Comparison of ENCODE assay signal across 8 cellular contexts in the genomic region with DNA sequence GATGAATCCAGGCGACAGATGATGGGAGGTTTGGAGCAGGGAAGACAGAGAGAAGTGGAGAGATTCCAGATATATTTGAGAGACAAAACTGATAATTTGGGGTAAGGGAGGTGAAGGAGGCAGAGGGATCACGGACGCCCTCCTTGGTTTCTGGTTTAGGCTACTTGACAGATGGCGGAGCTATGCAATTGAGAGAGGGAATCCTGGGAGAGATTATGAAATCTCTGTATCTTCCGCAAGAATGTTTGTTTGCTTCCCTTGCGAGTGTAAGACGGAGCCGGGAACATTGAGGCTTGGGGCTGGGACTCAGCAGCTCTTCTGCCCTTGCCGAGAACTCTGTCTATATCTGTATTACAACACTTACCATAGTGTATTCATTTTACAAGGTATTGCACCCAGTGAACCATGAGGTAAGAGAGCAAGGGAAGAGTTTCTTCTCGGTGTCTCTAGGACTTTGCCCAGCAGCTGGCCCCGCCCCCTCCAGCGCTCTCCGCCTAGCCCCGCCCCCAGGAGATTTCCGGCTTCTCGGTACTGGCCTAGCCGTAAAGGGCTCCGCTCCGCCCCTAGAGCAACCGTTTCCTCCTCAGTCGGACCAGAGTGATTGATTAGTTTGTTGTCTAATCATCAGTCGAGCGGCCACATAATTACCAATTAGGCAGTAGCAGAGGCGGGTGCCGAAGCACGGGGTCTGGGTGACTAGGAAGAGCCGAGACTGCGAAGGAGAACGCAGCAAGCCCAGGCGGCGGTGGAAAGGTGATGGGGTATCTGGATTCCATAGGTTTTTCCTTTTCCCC. TPM values are rescaled to one million over a fixed set of nuclear protein-coding genes. Genes with fewer than 3 reads are reported as not detected.
DNase-seq lines count a peak whose midpoint lies in the region; ATAC-seq and TF ChIP-seq lines count a peak whose summit lies in the region.

A gene with protein sequence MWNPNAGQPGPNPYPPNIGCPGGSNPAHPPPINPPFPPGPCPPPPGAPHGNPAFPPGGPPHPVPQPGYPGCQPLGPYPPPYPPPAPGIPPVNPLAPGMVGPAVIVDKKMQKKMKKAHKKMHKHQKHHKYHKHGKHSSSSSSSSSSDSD (plus strand): TSS at position 695 of the 794 bp plus-strand sequence. CDS start 981 bp downstream, outside the sequence.

- peak within 1 kb of the TSS; percentile 87 for H3K27ac ChIP-seq in CD4-positive, CD25-positive, alpha-beta regulatory T cell (ENCODE audit: insufficient read depth, low read length, poor library complexity, severe bottlenecking)
- peak within 1 kb of the TSS; percentile 72 to 98 (median 93) for H3K27ac ChIP-seq in dorsolateral prefrontal cortex
- peak within 1 kb of the TSS; percentile 83 to 96 (median 88) for H3K27ac ChIP-seq in right lobe of liver

- peaks cover 4 to 47% (median 32%) of the 10 kb centered on the region in 4 donors for H3K4me1 Mint-ChIP-seq in CD4-positive, CD25-positive, alpha-beta regulatory T cell
- peaks cover 37% of the 10 kb centered on the region for H3K4me1 Mint-ChIP-seq in activated CD4-positive, alpha-beta memory T cell treated with anti-CD3 and anti-CD28 coated beads for 36 hours (ENCODE audit: low read depth)

- TF ChIP-seq POLR2A in right lobe of liver (IDR thresholded peaks at IDR 0.05): peak; percentile 94

- H3K36me3 ChIP-seq in CD4-positive, CD25-positive, alpha-beta regulatory T cell (ENCODE audit: control insufficient read depth, insufficient read depth, low read length): peaks cover 21% of the 10 kb centered on the region
- H3K36me3 ChIP-seq in right lobe of liver: peaks cover 0 to 9% (median 1%) of the 10 kb centered on the region in 4 donors

- peak within 1 kb of the TSS; percentile 97 to 100 (median 98) for H3K4me3 Mint-ChIP-seq in CD4-positive, CD25-positive, alpha-beta regulatory T cell
- H3K4me3 Mint-ChIP-seq in activated CD4-positive, alpha-beta memory T cell treated with anti-CD3 and anti-CD28 coated beads for 36 hours: peak within 1 kb of the TSS; percentile 97

- intact Hi-C loops in activated CD4-positive, alpha-beta memory T cell treated with anti-CD3 and anti-CD28 coated beads for 36 hours (cut with micrococcal nuclease): loop anchor here (1.0 kb wide), 6 partner anchors 10 to 142 kb away; a partner anchor contains a TSS
- intact Hi-C loops in dorsolateral prefrontal cortex (cut with DNase I) (loop anchor here in 1 of 2 donors (2.0 to 10.0 kb wide), 2 partner anchors 60 to 256 kb away; a partner anchor contains a TSS), right lobe of liver (cut with DNase I) (no loop called here)

- H3K27ac Mint-ChIP-seq in CD4-positive, CD25-positive, alpha-beta regulatory T cell: peak within 1 kb of the TSS; percentile 96 to 99 (median 97)
- peak within 1 kb of the TSS; percentile 93 for H3K27ac Mint-ChIP-seq in activated CD4-positive, alpha-beta memory T cell treated with anti-CD3 and anti-CD28 coated beads for 36 hours

- peaks cover 41% of the 10 kb centered on the region for H3K4me1 ChIP-seq in CD4-positive, CD25-positive, alpha-beta regulatory T cell (ENCODE audit: control insufficient read depth, insufficient read depth, low read length, poor library complexity, severe bottlenecking)
- peaks cover 0 to 16% (median 0%) of the 10 kb centered on the region in 4 donors for H3K4me1 ChIP-seq in right lobe of liver

- peak within 1 kb of the TSS; percentile 91 for H3K4me3 ChIP-seq in CD4-positive, CD25-positive, alpha-beta regulatory T cell (ENCODE audit: low read depth, low read length)
- H3K4me3 ChIP-seq in dorsolateral prefrontal cortex (peak within 1 kb of the TSS; percentile 55 to 97 (median 81)), right lobe of liver (peak within 1 kb of the TSS; percentile 57 to 82 (median 66))

- H3K27me3 ChIP-seq in CD4-positive, CD25-positive, alpha-beta regulatory T cell (ENCODE audit: control insufficient read depth, insufficient read depth, low read length): no peaks in the 10 kb centered on the region
- no peaks in the 10 kb centered on the region for H3K27me3 ChIP-seq in dorsolateral prefrontal cortex
- H3K27me3 ChIP-seq in right lobe of liver: no peaks in the 10 kb centered on the region

- CTCF ChIA-PET in activated CD4-positive, alpha-beta memory T cell treated with anti-CD3 and anti-CD28 coated beads for 36 hours (lab: Charles Lee): interaction anchor here (0.6 to 2.5 kb wide), 6 partner anchors 15 to 120 kb away, joined by 3 to 14 read pairs (median 4); a partner anchor contains a TSS

- TF ChIP-seq CTCF in dorsolateral prefrontal cortex (IDR thresholded peaks at IDR 0.05 in 54 of 56, conservative IDR thresholded peaks at IDR 0.05 in 2 of 56; ENCODE audit: low read depth in 1 of 56, partially characterized antibody in 56 of 56): peak in 23 of 56 donors; percentile 2 to 46 (median 20)
- no peak for TF ChIP-seq CTCF in right lobe of liver (IDR thresholded peaks at IDR 0.05)

- POLR2A ChIA-PET in activated CD4-positive, alpha-beta memory T cell treated with anti-CD3 and anti-CD28 coated beads for 36 hours (lab: Charles Lee): interaction anchor here (1.0 to 1.6 kb wide), 5 partner anchors 33 to 120 kb away, joined by 3 to 6 read pairs (median 3); a partner anchor contains a TSS

- H3K9me3 ChIP-seq in CD4-positive, CD25-positive, alpha-beta regulatory T cell (ENCODE audit: control insufficient read depth in 2 of 2, low read length in 2 of 2): no peaks in the 10 kb centered on the region
- no peaks in the 10 kb centered on the region for H3K9me3 ChIP-seq in right lobe of liver

- H3K9me3 Mint-ChIP-seq in CD4-positive, CD25-positive, alpha-beta regulatory T cell: no peaks in the 10 kb centered on the region
- H3K9me3 Mint-ChIP-seq in activated CD4-positive, alpha-beta memory T cell treated with anti-CD3 and anti-CD28 coated beads for 36 hours: no peaks in the 10 kb centered on the region

- peak; percentile 97 to 100 (median 98) for DNase-seq in CD4-positive, CD25-positive, alpha-beta regulatory T cell
- DNase-seq in NCI-H82 treated with DMSO at 0.1 percent for 48 hours (lab: John Stamatoyannopoulos, UW; ENCODE audit: unreplicated experiment) (peak; percentile 99), dorsolateral prefrontal cortex (peak; percentile 93 to 99 (median 98)), right lobe of liver (peak; percentile 99)
- peak; percentile 100 for DNase-seq in activated CD4-positive, alpha-beta memory T cell treated with anti-CD3 and anti-CD28 coated beads for 36 hours
- DNase-seq in stimulated activated CD4-positive, alpha-beta T cell treated with anti-CD3 and anti-CD28 coated beads, Interleukin-4, amount 100 ng/mL, for 4 hours: peak; percentile 99

- peaks cover 27% of the 10 kb centered on the region for H3K36me3 Mint-ChIP-seq in CD4-positive, CD25-positive, alpha-beta regulatory T cell
- peaks cover 25% of the 10 kb centered on the region for H3K36me3 Mint-ChIP-seq in activated CD4-positive, alpha-beta memory T cell treated with anti-CD3 and anti-CD28 coated beads for 36 hours

- H3K27me3 Mint-ChIP-seq in CD4-positive, CD25-positive, alpha-beta regulatory T cell: no peaks in the 10 kb centered on the region
- no peaks in the 10 kb centered on the region for H3K27me3 Mint-ChIP-seq in activated CD4-positive, alpha-beta memory T cell treated with anti-CD3 and anti-CD28 coated beads for 36 hours

- 2% methylated on average over 28 of the region's 31 CpGs for WGBS in right lobe of liver (ENCODE audit: insufficient coverage, low coverage, low lambda C conversion rate, missing lambda C conversion rate)

- ATAC-seq in CD4-positive, CD25-positive, alpha-beta regulatory T cell (ENCODE audit: low read depth in 2 of 2): peak; percentile 99 to 100
- ATAC-seq in GM19438 (IDR thresholded peaks at IDR 0.05; ENCODE audit: low read depth, unreplicated experiment) (peak; percentile 97), HG03575 (IDR thresholded peaks at IDR 0.05; ENCODE audit: extremely low read depth, insufficient number of reproducible peaks, low FRiP score, unreplicated experiment) (peak; percentile 89), right lobe of liver (peak; percentile 96 to 98 (median 97))

RNA-seq across cellular contexts. Expression of the gene that starts here (rescaled TPM):
- total RNA-seq in CD4-positive, CD25-positive, alpha-beta regulatory T cell: 187 TPM
- polyA plus RNA-seq in CD4-positive, CD25-positive, alpha-beta regulatory T cell: 100 to 1,000 TPM; 525 to 639 (median 574) TPM
- 100 to 1,000 TPM; 218 to 221 TPM for total RNA-seq in activated CD4-positive, alpha-beta memory T cell treated with anti-CD3 and anti-CD28 coated beads for 36 hours
- total RNA-seq in dorsolateral prefrontal cortex: 100 to 1,000 TPM in 41 of 120 experiments, 10 to 100 TPM in 79; 52.9 to 141 (median 93.1) TPM
- total RNA-seq in right lobe of liver: 10 to 100 TPM; 35.9 to 91.2 (median 61.0) TPM

Comparison
In these comparisons a context has a peak if more than half of its experiments do, and no peak if none do; other contexts are left out.
1. Peak in every context shown above with its lines: DNase-seq, ATAC-seq, H3K4me3 ChIP-seq and H3K27ac ChIP-seq.